ENCODE assay signal across 8 cellular contexts in the genomic region with DNA sequence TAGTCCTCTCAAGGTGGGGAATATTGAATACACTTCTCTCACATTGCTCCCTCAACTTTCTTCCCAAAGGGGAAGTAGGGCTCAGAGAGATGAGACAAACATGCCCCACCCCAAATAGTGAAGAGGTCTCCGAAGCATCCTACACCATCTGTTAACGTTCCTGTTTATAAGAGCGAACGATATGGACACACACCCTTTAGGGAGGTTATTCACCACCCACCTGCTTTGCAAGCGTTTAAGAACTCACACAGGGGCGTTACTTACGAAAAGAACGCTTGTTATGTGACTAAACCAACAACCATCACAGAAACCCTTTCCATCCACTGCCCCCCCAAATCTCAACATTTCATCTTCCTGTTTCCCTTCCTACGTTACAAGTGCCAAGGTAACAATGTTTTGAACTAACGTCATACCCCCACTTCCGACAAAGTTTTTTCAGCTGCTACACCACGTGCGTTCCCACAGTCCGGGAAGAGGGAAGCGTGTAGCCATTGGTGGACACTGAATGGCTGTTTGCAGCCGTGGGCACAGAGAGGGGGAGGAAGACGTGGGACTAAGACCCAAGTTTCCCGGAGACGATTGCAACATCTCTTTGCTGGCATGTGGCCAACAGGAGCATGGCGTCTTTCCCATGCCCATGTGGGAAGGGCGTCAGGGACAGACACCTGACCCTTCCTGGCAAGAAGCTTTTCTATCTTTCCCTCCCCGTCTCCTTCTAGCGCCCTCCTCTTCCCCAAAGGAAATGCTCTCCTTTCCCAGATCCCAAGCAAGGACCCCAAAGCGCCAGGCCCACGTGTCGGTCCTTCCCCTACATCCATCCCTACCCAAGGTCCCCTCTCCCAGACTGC. TPM values are rescaled to one million over a fixed set of nuclear protein-coding genes. Genes with fewer than 3 reads are reported as not detected.
DNase-seq lines count a peak whose midpoint lies in the region; ATAC-seq, FAIRE-seq and TF ChIP-seq lines count a peak whose summit lies in the region.

No MANE protein-coding gene starts in this region.

- peak overlapping the region; percentile 82 for H3K27ac ChIP-seq in KMS-11
- H3K27ac ChIP-seq in GM12878 (ENCODE audit: control insufficient read depth, insufficient read depth): peak overlapping the region; percentile 73

- peaks cover 51% of the 10 kb centered on the region for H3K79me2 ChIP-seq in KMS-11 (ENCODE audit: insufficient read depth, low read depth)
- peaks cover 68% of the 10 kb centered on the region for H3K79me2 ChIP-seq in GM12878 (ENCODE audit: control insufficient read depth, insufficient read depth, low read length)

- TF ChIP-seq POLR2A in GM12878 (IDR thresholded peaks at IDR 0.05; ENCODE audit: low read depth, low read length): peak; percentile 60; the same call in 1 of the 2 replicates

- H4K20me1 ChIP-seq in KMS-11 (ENCODE audit: insufficient read depth) (0 out of 2 replicates have a peak, but pooled peaks cover 3% of the 10 kb centered on the region), GM12878 (ENCODE audit: control insufficient read depth, insufficient read depth) (no peaks in the 10 kb centered on the region)

- H3K4me2 ChIP-seq in KMS-11 (peak overlapping the region; percentile 47), GM12878 (ENCODE audit: control insufficient read depth, insufficient read depth) (peak overlapping the region; percentile 68)

- H3K9me3 ChIP-seq in GM12878 (replicated peaks; ENCODE audit: control insufficient read depth, insufficient read depth, low read length): no peaks in the 10 kb centered on the region

- in situ Hi-C loops in GM12878 (cut with MboI): no loop called here

- H3K9ac ChIP-seq in KMS-11: peak overlapping the region; percentile 87
- H3K9ac ChIP-seq in GM12878 (ENCODE audit: control insufficient read depth, insufficient read depth, low read length): peak overlapping the region; percentile 83

- H3K4me1 ChIP-seq in KMS-11 (ENCODE audit: low read depth, poor library complexity, severe bottlenecking): peaks cover 23% of the 10 kb centered on the region
- 0 out of 2 replicates have a peak, but pooled peaks cover 3% of the 10 kb centered on the region for H3K4me1 ChIP-seq in GM12878 (ENCODE audit: control insufficient read depth, insufficient read depth, low read length)

- H3K27me3 ChIP-seq in KMS-11 (ENCODE audit: insufficient read depth, low read depth): no peaks in the 10 kb centered on the region
- 0 out of 4 replicates have a peak, but pooled peaks cover 0 to 2% of the 10 kb centered on the region in 2 experiments for H3K27me3 ChIP-seq in GM12878 (replicated peaks in 1 of 2; ENCODE audit: control insufficient read depth in 2 of 2, insufficient read depth in 2 of 2, low read length in 1 of 2)

- H2AFZ ChIP-seq in KMS-11 (ENCODE audit: low read depth) (peak overlapping the region; percentile 32; the same call in 1 of the 2 replicates), GM12878 (ENCODE audit: control insufficient read depth, low read depth, low read length) (peak overlapping the region; percentile 60)

- POLR2A ChIA-PET in T-cell (lab: Charles Lee): interaction anchor here in 1 of 2 donors (0.7 kb wide), 1 partner anchor 107 kb away, joined by 4 read pairs; no protein-coding TSS in a partner anchor
- POLR2A ChIA-PET in GM12878 (lab: Charles Lee): interaction anchor here (1.1 kb wide), 1 partner anchor 109 kb away, joined by 3 read pairs; no protein-coding TSS in a partner anchor

- SMC1A ChIA-PET in GM12878 (lab: Charles Lee; ENCODE audit: uncharacterized antibody, unreplicated experiment): interaction anchor here (1.4 to 4.8 kb wide), 2 partner anchors 25 to 28 kb away, joined by 4 to 35 read pairs; no protein-coding TSS in a partner anchor

- TF ChIP-seq CTCF in KMS-11 (conservative IDR thresholded peaks at IDR 0.05; ENCODE audit: low read depth, low read length) (no peak), GM12878 (IDR thresholded peaks at IDR 0.05 in 2 of 3, conservative IDR thresholded peaks at IDR 0.05 in 1 of 3; ENCODE audit: control insufficient read depth in 2 of 3, extremely low read depth in 1 of 3, insufficient read depth in 1 of 3, low read depth in 3 of 3, low read length in 3 of 3) (no peak)

- ATAC-seq in GM21515 (IDR thresholded peaks at IDR 0.05; ENCODE audit: unreplicated experiment) (peak; percentile 43), T-cell (replicated peaks in 1 of 4) (peak; percentile 33 to 79 (median 51)), GM12878 (peak; percentile 62), GM19324 (IDR thresholded peaks at IDR 0.05; ENCODE audit: low FRiP score, unreplicated experiment) (no peak)

- H3K4me3 Mint-ChIP-seq in T-cell: peak overlapping the region; percentile 88 to 90 (median 88)

- peaks cover 29 to 56% of the 10 kb centered on the region in 2 donors for H3K27me3 Mint-ChIP-seq in T-cell

- CTCF ChIA-PET in T-cell (lab: Charles Lee): no interaction called here
- CTCF ChIA-PET in GM12878 (lab: Yijun Ruan, JAX): no interaction called here

- H3K4me3 ChIP-seq in KMS-11 (IDR thresholded peaks at IDR 0.05; ENCODE audit: insufficient read depth, low read depth, low read length): no peak overlapping the region
- peak overlapping the region; percentile 90 for H3K4me3 ChIP-seq in GM12878

- H3K36me3 ChIP-seq in KMS-11 (ENCODE audit: insufficient read depth) (no peaks in the 10 kb centered on the region), GM12878 (ENCODE audit: control insufficient read depth in 2 of 2, insufficient read depth in 2 of 2, low read length in 1 of 2) (no peaks in the 10 kb centered on the region; a peak in 1 of 4 replicates)

- WGBS in GM12878 (ENCODE audit: insufficient coverage, insufficient replicate concordance, low lambda C conversion rate, missing lambda C conversion rate): 12% methylated on average over 26 of the region's 26 CpGs

- RAD21 ChIA-PET in GM12878 (lab: Charles Lee; ENCODE audit: unreplicated experiment): interaction anchor here (2.7 kb wide), 1 partner anchor 28 kb away, joined by 11 read pairs; no protein-coding TSS in a partner anchor

- peak; percentile 84 for FAIRE-seq in GM12878 (lab: Jason Lieb, UNC)

- peaks cover 24 to 32% (median 27%) of the 10 kb centered on the region in 3 donors for H3K4me1 Mint-ChIP-seq in T-cell

- H3K36me3 Mint-ChIP-seq in T-cell: no peaks in the 10 kb centered on the region

- peak in 1 of 2 experiments; percentile 28; a peak in 1 of 4 replicates for TF ChIP-seq EP300 in GM12878 (IDR thresholded peaks at IDR 0.05; ENCODE audit: borderline replicate concordance in 1 of 2, control insufficient read depth in 1 of 2, low read depth in 2 of 2, low read length in 2 of 2)

- H3K9me3 Mint-ChIP-seq in T-cell: no peaks in the 10 kb centered on the region

- TF ChIP-seq RAD21 in GM12878 (IDR thresholded peaks at IDR 0.05; ENCODE audit: insufficient read depth, low read depth, low read length): no peak

- BruUV-seq in GM12878 (replicated peaks; lab: Mats Ljungman, UMichigan): TSS peak; percentile 96

- H3K27ac Mint-ChIP-seq in T-cell: peak overlapping the region; percentile 63 to 80

- DNase-seq in CD1c-positive myeloid dendritic cell (ENCODE audit: extremely low spot score) (peak; percentile 95), T-cell (peak; percentile 8 to 78 (median 58)), GM12878 (ENCODE audit: low read depth, low spot score) (peak; percentile 53), hippocampal formation (lab: John Stamatoyannopoulos, UW) (peak; percentile 43 to 70), renal cortical epithelial cell (ENCODE audit: low read depth) (peak; percentile 99)

- intact Hi-C loops in GM12878 (cut with micrococcal nuclease; ENCODE audit: unreplicated experiment): loop anchor here (2.0 to 10.0 kb wide), 2 partner anchors 29 to 117 kb away; no protein-coding TSS in a partner anchor

TF ChIP-seq in GM12878, 131 proteins besides CTCF, POLR2A, EP300 and RAD21 (continues in another document):
- peak; percentile 71 for TF ChIP-seq GABPA (IDR thresholded peaks at IDR 0.05; ENCODE audit: low read depth)

RNA-seq across cellular contexts. Expression of gene YBX3, which starts 1.2 kb away (rescaled TPM):
- 100 to 1,000 TPM in 1 of 5 donors, 10 to 100 TPM in 4; 14.8 to 101 (median 44.2) TPM for total RNA-seq in T-cell
- total RNA-seq in GM12878 (2013; cell fraction: nucleolus; rRNA removed): 110 and 114 TPM in 2 replicates
- 71.7 and 83.5 TPM in 2 replicates for total RNA-seq in GM12878 (2014; rRNA removed)
- 110 TPM in 2 replicates for total RNA-seq in GM12878 (2014; rRNA removed; fragmentation: Illumina TruSeq; extraction: Trizol)
- total RNA-seq in GM12878 (2021): 221 and 234 TPM in 2 replicates
- 46.5 TPM for polyA plus RNA-seq in GM12878 (2011; ENCODE audit: low read depth)
- 97.2 and 98.6 TPM in 2 replicates for polyA plus RNA-seq in GM12878 (2011; rRNA removed)
- polyA plus RNA-seq in GM12878 (2011; cell fraction: cytosol; rRNA removed): 115 and 130 TPM in 2 replicates
- polyA plus RNA-seq in GM12878 (2011; cell fraction: nucleus; rRNA removed): 180 and 225 TPM in 2 replicates
- 88.0 and 148 TPM in 2 replicates for polyA plus RNA-seq in GM12878 (2012)
- 162 and 211 TPM in 2 replicates for polyA plus RNA-seq in GM12878 (2014; fragmentation: Illumina TruSeq; extraction: Trizol)
- polyA plus RNA-seq in GM12878 (2014; fragmentation: Nextera tagmentation; extraction: Ambion mirVana): 100 to 1,000 TPM in 1 of 2 experiments, 10 to 100 TPM in 1; 49.1 to 113 TPM
- polyA plus RNA-seq in GM12878 (2014; rRNA removed): 116 and 123 TPM in 2 replicates
- polyA plus RNA-seq in GM12878 (2016; fragmentation: Nextera tagmentation; extraction: Ambion mirVana): 100 to 1,000 TPM in 1 of 2 experiments, 10 to 100 TPM in 1; 25.9 to 169 TPM
- 59.5 and 81.5 TPM in 2 replicates for polyA minus RNA-seq in GM12878 (2011; rRNA and poly(A)+ RNA removed)
- polyA minus RNA-seq in GM12878 (2011; cell fraction: cytosol; rRNA and poly(A)+ RNA removed): 34.6 and 35.9 TPM in 2 replicates
- 102 and 136 TPM in 2 replicates for polyA minus RNA-seq in GM12878 (2011; cell fraction: nucleus; rRNA and poly(A)+ RNA removed)
- 67.6 and 163 TPM in 2 replicates for total RNA-seq in renal cortical epithelial cell

RNA-seq across cellular contexts. Expression of gene STYK1, which starts 48.0 kb away (rescaled TPM):
- 1 to 10 TPM in 1 of 5 donors, under 1 TPM in 4; 0.20 to 1.8 (median 0.39) TPM for total RNA-seq in T-cell
- total RNA-seq in GM12878 (2013; cell fraction: nucleolus; rRNA removed): not detected in 2 replicates
- 0.71 and 0.73 TPM in 2 replicates for total RNA-seq in GM12878 (2014; rRNA removed)
- total RNA-seq in GM12878 (2014; rRNA removed; fragmentation: Illumina TruSeq; extraction: Trizol): 0.97 and 1.1 TPM in 2 replicates
- total RNA-seq in GM12878 (2021): 0.48 and 1.0 TPM in 2 replicates
- 0.08 TPM for polyA plus RNA-seq in GM12878 (2011; ENCODE audit: low read depth)
- not detected in 2 replicates for polyA plus RNA-seq in GM12878 (2011; rRNA removed)
- polyA plus RNA-seq in GM12878 (2011; cell fraction: cytosol; rRNA removed): not detected in 2 replicates
- not detected in 2 replicates for polyA plus RNA-seq in GM12878 (2011; cell fraction: nucleus; rRNA removed)
- 0.12 and 0.94 TPM in 2 replicates for polyA plus RNA-seq in GM12878 (2012)
- 1.2 TPM in 2 replicates for polyA plus RNA-seq in GM12878 (2014; fragmentation: Illumina TruSeq; extraction: Trizol)
- under 1 TPM; 0.73 to 0.87 TPM for polyA plus RNA-seq in GM12878 (2014; fragmentation: Nextera tagmentation; extraction: Ambion mirVana)
- polyA plus RNA-seq in GM12878 (2014; rRNA removed): 0.78 and 0.84 TPM in 2 replicates
- under 1 TPM; 0.62 to 0.82 TPM for polyA plus RNA-seq in GM12878 (2016; fragmentation: Nextera tagmentation; extraction: Ambion mirVana)
- not detected in 2 replicates for polyA minus RNA-seq in GM12878 (2011; rRNA and poly(A)+ RNA removed)
- not detected in 2 replicates for polyA minus RNA-seq in GM12878 (2011; cell fraction: cytosol; rRNA and poly(A)+ RNA removed)
- not detected in 2 replicates for polyA minus RNA-seq in GM12878 (2011; cell fraction: nucleus; rRNA and poly(A)+ RNA removed)
- total RNA-seq in renal cortical epithelial cell: 2.6 and 4.3 TPM in 2 replicates
